ENCODE assay signal across 8 cellular contexts in genomic region chr1:150288382-150288781, GRCh38. TPM values are rescaled to one million over a fixed set of nuclear protein-coding genes. Genes with fewer than 3 reads are reported as not detected.
"Had no signal": no experiment of that assay in that cellular context is flagged by ENCODE, and none has a peak within 500 bp of the region (broad histone marks: within the 10 kb centered on the region; RNA-seq: fewer than 3 reads in every experiment).

No MANE protein-coding gene starts in this region.

- DNase-seq: GDM1, GF-D8 had no signal

- FAIRE-seq: G401.6, GM12878, GM12891, GM12892, GM18507, GM19239 had no signal

- H3K4me3 ChIP-seq: GM12878 had no signal

- ATAC-seq: GM12878 had no signal

RNA-seq across cellular contexts. Expression of gene CA14, which starts 30.8 kb away (rescaled TPM):
- total RNA-seq: GM12878 had no signal
